In genomic region chr18:61334491-61334850, GRCh38 we compare ENCODE assay signal across 11 cellular contexts. TPM values are rescaled to one million over a fixed set of nuclear protein-coding genes. Genes with fewer than 3 reads are reported as not detected.
DNase-seq lines count a peak whose midpoint lies in the region; ATAC-seq and TF ChIP-seq lines count a peak whose summit lies in the region.
"Had no signal": no experiment of that assay in that cellular context is flagged by ENCODE, and none has a peak within 500 bp of the region (broad histone marks: within the 10 kb centered on the region; RNA-seq: fewer than 3 reads in every experiment).

No MANE protein-coding gene starts in this region.

- H4K20me1 ChIP-seq in mammary epithelial cell (ENCODE audit: insufficient read depth, low read length) (no peaks in the 10 kb centered on the region), neural cell (ENCODE audit: insufficient read depth) (no peaks in the 10 kb centered on the region)

- peaks cover 28% of the 10 kb centered on the region for H3K27me3 Mint-ChIP-seq in MCF 10A (ENCODE audit: insufficient read depth, unreplicated experiment)

- no peak for TF ChIP-seq EP300 in neural cell (conservative IDR thresholded peaks at IDR 0.05; ENCODE audit: poor library complexity, severe bottlenecking)

- H3K4me3 ChIP-seq in mammary epithelial cell (replicated peaks in 1 of 3; ENCODE audit: insufficient read depth in 1 of 3, low read depth in 2 of 3, low read length in 3 of 3) = no peak overlapping the region
- H3K4me3 ChIP-seq in fibroblast of mammary gland (ENCODE audit: control insufficient read depth, low read depth, low read length) = peak overlapping the region; percentile 47
- H3K4me3 ChIP-seq in neural cell (ENCODE audit: low read length) = peak overlapping the region; percentile 78
- peak overlapping the region; percentile 3 for H3K4me3 ChIP-seq in urinary bladder (ENCODE audit: low read depth, low read length)

- no peaks in the 10 kb centered on the region for H3K9me2 ChIP-seq in neural cell (ENCODE audit: insufficient read depth, low read length)

- BruUV-seq in MCF 10A (replicated peaks; lab: Mats Ljungman, UMichigan) = no TSS peak
- BruUV-seq in mammary epithelial cell (replicated peaks; lab: Mats Ljungman, UMichigan) = no TSS peak

- H2AFZ ChIP-seq in mammary epithelial cell (ENCODE audit: low read depth, low read length) (no peak overlapping the region), neural cell (ENCODE audit: low read depth, low read length) (no peak overlapping the region)

- H3F3A ChIP-seq in neural cell (ENCODE audit: insufficient read depth, low read length, poor library complexity, severe bottlenecking) = no peaks in the 10 kb centered on the region

- H3K9me3 ChIP-seq in mammary epithelial cell (replicated peaks; ENCODE audit: insufficient read depth, low read length) = no peaks in the 10 kb centered on the region
- no peaks in the 10 kb centered on the region for H3K9me3 ChIP-seq in neural cell (ENCODE audit: low read length)

- WGBS in mammary epithelial cell (ENCODE audit: low coverage, missing lambda C conversion rate) = 23% methylated on average over 9 of the region's 13 CpGs
- 4% methylated on average over 13 of the region's 13 CpGs for WGBS in urinary bladder

- no peak for ATAC-seq in stimulated activated naive CD8-positive, alpha-beta T cell treated with anti-CD3 and anti-CD28 coated beads, Interleukin-15, Interleukin-2, amounts not matched to agents 100 U/mL and 50 U/mL, for 24 hours
- ATAC-seq in GM18519 (IDR thresholded peaks at IDR 0.05; ENCODE audit: low FRiP score, unreplicated experiment) = no peak

- H3K27me3 ChIP-seq in mammary epithelial cell (ENCODE audit: insufficient read depth, low read length) (peaks cover 25% of the 10 kb centered on the region), neural cell (ENCODE audit: insufficient read depth, low read depth, low read length) (peaks cover 41% of the 10 kb centered on the region)

- no peak overlapping the region for H3K4me2 ChIP-seq in mammary epithelial cell (ENCODE audit: insufficient read depth, low read depth, low read length)
- H3K4me2 ChIP-seq in neural cell (ENCODE audit: low read length) = peak overlapping the region; percentile 63

- H3K4me3 Mint-ChIP-seq in MCF 10A (ENCODE audit: unreplicated experiment) = peak overlapping the region; percentile 25

- H3K36me3 Mint-ChIP-seq in MCF 10A (ENCODE audit: insufficient read depth, unreplicated experiment) = no peaks in the 10 kb centered on the region
- H3K36me3 Mint-ChIP-seq: naive B cell had no signal

- H3K4me1 ChIP-seq in mammary epithelial cell (ENCODE audit: insufficient read depth, low read length) = peaks cover 5% of the 10 kb centered on the region
- no peaks in the 10 kb centered on the region for H3K4me1 ChIP-seq in urinary bladder (ENCODE audit: insufficient read depth)

- TF ChIP-seq CTCF in MCF 10A (IDR thresholded peaks at IDR 0.05; ENCODE audit: unreplicated experiment) (no peak), mammary epithelial cell (conservative IDR thresholded peaks at IDR 0.05 in 1 of 2, IDR thresholded peaks at IDR 0.05 in 1 of 2; ENCODE audit: extremely low read depth in 1 of 2, insufficient read depth in 1 of 2, low read depth in 1 of 2, low read length in 2 of 2) (no peak), fibroblast of mammary gland (conservative IDR thresholded peaks at IDR 0.05; ENCODE audit: control insufficient read depth, insufficient read depth, low read depth, low read length) (no peak), neural cell (IDR thresholded peaks at IDR 0.05; ENCODE audit: poor library complexity, severe bottlenecking) (no peak)

- in situ Hi-C loops in mammary epithelial cell (cut with MboI; ENCODE audit: low sequenced_read_pairs in 2 of 2) = loop anchor here in 1 of 2 donors (25.0 kb wide), 1 partner anchor 803 kb away; no protein-coding TSS in a partner anchor

- dilution Hi-C loops in mammary epithelial cell (cut with HindIII; ENCODE audit: low sequenced_read_pairs) = no loop called here

- H3K27ac ChIP-seq in mammary epithelial cell (ENCODE audit: insufficient read depth, low read depth, low read length) (no peak overlapping the region), neural cell (ENCODE audit: low read length) (no peak overlapping the region), urinary bladder (ENCODE audit: low read depth) (no peak overlapping the region)

- H3K9ac ChIP-seq in mammary epithelial cell (ENCODE audit: insufficient read depth, low read length) = no peak overlapping the region
- H3K9ac ChIP-seq in neural cell (ENCODE audit: low read length) = peak overlapping the region; percentile 47

- no peak for TF ChIP-seq RAD21 in neural cell (conservative IDR thresholded peaks at IDR 0.05)

- CTCF ChIA-PET in MCF 10A (lab: Yijun Ruan, JAX) (interaction anchor here (0.6 to 1.9 kb wide), 2 partner anchors 12 to 27 kb away, joined by 3 to 5 read pairs; no protein-coding TSS in a partner anchor), mammary epithelial cell (lab: Charles Lee; ENCODE audit: low non-redundant PET) (no interaction called here)

- H3K9me3 Mint-ChIP-seq in MCF 10A (ENCODE audit: unreplicated experiment) = no peaks in the 10 kb centered on the region

- POLR2A ChIA-PET in MCF 10A (lab: Yijun Ruan, JAX) = no interaction called here

- H3K36me3 ChIP-seq in mammary epithelial cell (ENCODE audit: insufficient read depth, low read length) = no peaks in the 10 kb centered on the region
- no peaks in the 10 kb centered on the region for H3K36me3 ChIP-seq in neural cell (ENCODE audit: insufficient read depth, low read length)
- H3K36me3 ChIP-seq in urinary bladder (ENCODE audit: insufficient read depth) = no peaks in the 10 kb centered on the region

- DNase-seq in MCF 10A (ENCODE audit: unreplicated experiment) (no peak), mammary epithelial cell (no peak), fibroblast of mammary gland (ENCODE audit: low read depth) (peak; percentile 22), DMS79 treated with DMSO at 0.1 percent for 48 hours (lab: John Stamatoyannopoulos, UW) (no peak)
- DNase-seq in stimulated activated naive CD8-positive, alpha-beta T cell treated with anti-CD3 and anti-CD28 coated beads, Interleukin-15, Interleukin-2, amounts not matched to agents 100 U/mL and 50 U/mL, for 24 hours = no peak
- DNase-seq: 8988T, naive B cell had no signal

- intact Hi-C loops in MCF 10A (cut with micrococcal nuclease) = no loop called here
- intact Hi-C loops in mammary epithelial cell (cut with micrococcal nuclease) = no loop called here

- no peak overlapping the region for H3K27ac Mint-ChIP-seq in MCF 10A (ENCODE audit: low read depth, unreplicated experiment)
- H3K27ac Mint-ChIP-seq: naive B cell had no signal

- H3K79me2 ChIP-seq in mammary epithelial cell (ENCODE audit: insufficient read depth, low read length) = no peaks in the 10 kb centered on the region
- H3K79me2 ChIP-seq in neural cell (replicated peaks; ENCODE audit: insufficient read depth, low read length) = no peaks in the 10 kb centered on the region

- peaks cover 6% of the 10 kb centered on the region for H3K4me1 Mint-ChIP-seq in MCF 10A (ENCODE audit: insufficient read depth, unreplicated experiment)

TF ChIP-seq in neural cell, 6 proteins besides CTCF, POLR2A, EP300 and RAD21:
- TF ChIP-seq, protein P1, sequence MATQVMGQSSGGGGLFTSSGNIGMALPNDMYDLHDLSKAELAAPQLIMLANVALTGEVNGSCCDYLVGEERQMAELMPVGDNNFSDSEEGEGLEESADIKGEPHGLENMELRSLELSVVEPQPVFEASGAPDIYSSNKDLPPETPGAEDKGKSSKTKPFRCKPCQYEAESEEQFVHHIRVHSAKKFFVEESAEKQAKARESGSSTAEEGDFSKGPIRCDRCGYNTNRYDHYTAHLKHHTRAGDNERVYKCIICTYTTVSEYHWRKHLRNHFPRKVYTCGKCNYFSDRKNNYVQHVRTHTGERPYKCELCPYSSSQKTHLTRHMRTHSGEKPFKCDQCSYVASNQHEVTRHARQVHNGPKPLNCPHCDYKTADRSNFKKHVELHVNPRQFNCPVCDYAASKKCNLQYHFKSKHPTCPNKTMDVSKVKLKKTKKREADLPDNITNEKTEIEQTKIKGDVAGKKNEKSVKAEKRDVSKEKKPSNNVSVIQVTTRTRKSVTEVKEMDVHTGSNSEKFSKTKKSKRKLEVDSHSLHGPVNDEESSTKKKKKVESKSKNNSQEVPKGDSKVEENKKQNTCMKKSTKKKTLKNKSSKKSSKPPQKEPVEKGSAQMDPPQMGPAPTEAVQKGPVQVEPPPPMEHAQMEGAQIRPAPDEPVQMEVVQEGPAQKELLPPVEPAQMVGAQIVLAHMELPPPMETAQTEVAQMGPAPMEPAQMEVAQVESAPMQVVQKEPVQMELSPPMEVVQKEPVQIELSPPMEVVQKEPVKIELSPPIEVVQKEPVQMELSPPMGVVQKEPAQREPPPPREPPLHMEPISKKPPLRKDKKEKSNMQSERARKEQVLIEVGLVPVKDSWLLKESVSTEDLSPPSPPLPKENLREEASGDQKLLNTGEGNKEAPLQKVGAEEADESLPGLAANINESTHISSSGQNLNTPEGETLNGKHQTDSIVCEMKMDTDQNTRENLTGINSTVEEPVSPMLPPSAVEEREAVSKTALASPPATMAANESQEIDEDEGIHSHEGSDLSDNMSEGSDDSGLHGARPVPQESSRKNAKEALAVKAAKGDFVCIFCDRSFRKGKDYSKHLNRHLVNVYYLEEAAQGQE (IDR thresholded peaks at IDR 0.05; ENCODE audit: borderline replicate concordance) = no peak
- TF ChIP-seq SMC3 (conservative IDR thresholded peaks at IDR 0.05; ENCODE audit: poor library complexity) = no peak
- TF ChIP-seq POLR2AphosphoS5 (IDR thresholded peaks at IDR 0.05) = no peak
- no peak for TF ChIP-seq MXI1 (conservative IDR thresholded peaks at IDR 0.05; ENCODE audit: poor library complexity, severe bottlenecking)
- TF ChIP-seq EZH2 (IDR thresholded peaks at IDR 0.05; ENCODE audit: borderline replicate concordance, insufficient read depth, low read length, poor library complexity, severe bottlenecking) = no peak
- TF ChIP-seq TAF1 (IDR thresholded peaks at IDR 0.05; ENCODE audit: low read depth) = no peak

RNA-seq across cellular contexts. Expression of gene CDH20, which starts 1.2 kb away (rescaled TPM):
- total RNA-seq in MCF 10A (2022) (not detected in 2 replicates), mammary epithelial cell (not detected), urinary bladder (1.1 TPM)
- polyA plus RNA-seq in mammary epithelial cell (not detected), neural cell (0.78 and 1.7 TPM in 2 replicates), urinary bladder (1.1 TPM)
- polyA minus RNA-seq in mammary epithelial cell (not detected), neural cell (2.9 and 3.0 TPM in 2 replicates)
- total RNA-seq: epithelial cell of proximal tubule had no signal

Comparison
In these comparisons a context has a peak if more than half of its experiments do, and no peak if none do; other contexts are left out.
1. H3K4me3 ChIP-seq: peak in fibroblast of mammary gland (single experiment), neural cell (single experiment) and urinary bladder (single experiment); none in mammary epithelial cell (0 of 3).